19 cellular contexts compared by ENCODE assay signal in genomic region chr15:88803920-88804247, GRCh38. TPM values are rescaled to one million over a fixed set of nuclear protein-coding genes. Genes with fewer than 3 reads are reported as not detected.
DNase-seq lines count a peak whose midpoint lies in the region; ATAC-seq, FAIRE-seq and TF ChIP-seq lines count a peak whose summit lies in the region.
"Had no signal": no experiment of that assay in that cellular context is flagged by ENCODE, and none has a peak within 500 bp of the region (broad histone marks: within the 10 kb centered on the region; RNA-seq: fewer than 3 reads in every experiment).

No MANE protein-coding gene starts in this region.

- H3K4me3 Mint-ChIP-seq in activated naive CD8-positive, alpha-beta T cell = peak overlapping the region; percentile 35
- H3K4me3 Mint-ChIP-seq in activated naive CD8-positive, alpha-beta T cell treated with anti-CD3 and anti-CD28 coated beads, Interleukin-2, amount 50 U/mL, for 24 hours = no peak overlapping the region
- H3K4me3 Mint-ChIP-seq in nephron = peak overlapping the region; percentile 73 to 81 (median 78)

- peak overlapping the region; percentile 94; the same call in 1 of the 2 replicates for H2AFZ ChIP-seq in H1 (ENCODE audit: low read length)
- no peak overlapping the region for H2AFZ ChIP-seq in Karpas-422 (ENCODE audit: low read length)

- peak overlapping the region; percentile 30 to 74 (median 73) for H3K4me3 ChIP-seq in H1 (ENCODE audit: extremely low read depth in 1 of 4, insufficient read depth in 2 of 4, low read depth in 3 of 4, low read length in 4 of 4)
- peak overlapping the region; percentile 63 to 68 for H3K4me3 ChIP-seq in tibial artery
- no peak overlapping the region for H3K4me3 ChIP-seq in Karpas-422 (ENCODE audit: low read length)
- H3K4me3 ChIP-seq: SK-N-MC had no signal

- TF ChIP-seq POLR2A in H1 (IDR thresholded peaks at IDR 0.05; ENCODE audit: control extremely low read depth in 1 of 2, low read depth in 2 of 2, low read length in 2 of 2) = no peak

- no peaks in the 10 kb centered on the region for H3K9me3 Mint-ChIP-seq in activated naive CD8-positive, alpha-beta T cell (ENCODE audit: low read depth)
- no peaks in the 10 kb centered on the region for H3K9me3 Mint-ChIP-seq in activated naive CD8-positive, alpha-beta T cell treated with anti-CD3 and anti-CD28 coated beads, Interleukin-2, amount 50 U/mL, for 24 hours
- H3K9me3 Mint-ChIP-seq in nephron = no peaks in the 10 kb centered on the region

- H3K4ac ChIP-seq in H1 (replicated peaks; ENCODE audit: insufficient read length, low read depth, low read length) = no peak overlapping the region

- POLR2A ChIA-PET in H1 (lab: Charles Lee; ENCODE audit: partially characterized antibody) = interaction anchor here (0.5 to 1.9 kb wide), 4 partner anchors 15 to 55 kb away, joined by 3 to 7 read pairs (median 4); no protein-coding TSS in a partner anchor

- no peak for ATAC-seq in activated naive CD8-positive, alpha-beta T cell treated with anti-CD3 and anti-CD28 coated beads, Interleukin-2, amount 50 U/mL, for 24 hours
- ATAC-seq: foreskin keratinocyte, left lobe of liver had no signal

- H3K27ac ChIP-seq in H1 (ENCODE audit: low read depth, low read length) (no peak overlapping the region), tibial artery (peak overlapping the region; percentile 71 to 72), Karpas-422 (ENCODE audit: low read length) (no peak overlapping the region)
- H3K27ac ChIP-seq: foreskin keratinocyte, SK-N-MC had no signal

- no peak for TF ChIP-seq RAD21 in H1 (IDR thresholded peaks at IDR 0.05 in 1 of 2, conservative IDR thresholded peaks at IDR 0.05 in 1 of 2; ENCODE audit: low read depth in 2 of 2, low read length in 2 of 2)

- H3K23ac ChIP-seq in H1 (ENCODE audit: insufficient read length) = no peak overlapping the region

- no peak overlapping the region for H3K14ac ChIP-seq in H1 (ENCODE audit: insufficient read length)

- TF ChIP-seq CTCF in H1 (IDR thresholded peaks at IDR 0.05; ENCODE audit: control extremely low read depth in 1 of 3, insufficient read depth in 1 of 3, low read depth in 1 of 3, low read length in 3 of 3) (no peak), nephron (IDR thresholded peaks at IDR 0.05; ENCODE audit: unreplicated experiment in 3 of 3) (no peak), tibial artery (IDR thresholded peaks at IDR 0.05) (no peak)

- H3K79me2 ChIP-seq in H1 (ENCODE audit: control insufficient read depth in 1 of 2, insufficient read depth in 2 of 2, low read length in 2 of 2) = no peaks in the 10 kb centered on the region
- no peaks in the 10 kb centered on the region for H3K79me2 ChIP-seq in Karpas-422 (ENCODE audit: low read length)

- H3K27ac Mint-ChIP-seq in activated naive CD8-positive, alpha-beta T cell = no peak overlapping the region
- H3K27ac Mint-ChIP-seq in activated naive CD8-positive, alpha-beta T cell treated with anti-CD3 and anti-CD28 coated beads, Interleukin-2, amount 50 U/mL, for 24 hours = no peak overlapping the region
- no peak overlapping the region for H3K27ac Mint-ChIP-seq in nephron

- H3K36me3 ChIP-seq in H1 (ENCODE audit: control insufficient read depth in 2 of 4, insufficient read depth in 4 of 4, low read length in 3 of 4) (no peaks in the 10 kb centered on the region), tibial artery (no peaks in the 10 kb centered on the region), Karpas-422 (ENCODE audit: insufficient read depth, low read length) (no peaks in the 10 kb centered on the region)

- TF ChIP-seq EP300 in H1 (IDR thresholded peaks at IDR 0.05; ENCODE audit: borderline replicate concordance in 1 of 2, low read depth in 2 of 2, low read length in 2 of 2) = no peak

- H2BK12ac ChIP-seq in H1 (ENCODE audit: low read depth, low read length) = no peak overlapping the region

- peaks cover 20 to 59% (median 46%) of the 10 kb centered on the region in 4 experiments for H3K27me3 ChIP-seq in H1 (replicated peaks in 1 of 4; ENCODE audit: control insufficient read depth in 3 of 4, extremely low read depth in 1 of 4, insufficient read depth in 3 of 4, low read length in 3 of 4)
- H3K27me3 ChIP-seq in tibial artery = peaks cover 0 to 11% of the 10 kb centered on the region in 2 donors
- no peaks in the 10 kb centered on the region for H3K27me3 ChIP-seq in Karpas-422 (ENCODE audit: low read length)

- CTCF ChIA-PET in H1 (lab: Charles Lee; ENCODE audit: partially characterized antibody) = interaction anchor here (0.9 to 3.0 kb wide), 13 partner anchors 10 to 362 kb away, joined by 3 to 18 read pairs (median 4); no protein-coding TSS in a partner anchor

- intact Hi-C loops in tibial artery (cut with DNase I; ENCODE audit: low total_unique reads) = loop anchor here (10.0 kb wide), 1 partner anchor 149 kb away; no protein-coding TSS in a partner anchor

- no peak overlapping the region for H3K56ac ChIP-seq in H1 (replicated peaks; ENCODE audit: insufficient read length, low read depth, low read length)

- WGBS in H1 (ENCODE audit: extremely low coverage in 1 of 2, insufficient coverage in 1 of 2, insufficient read length in 1 of 2, insufficient replicate concordance in 2 of 2, low coverage in 1 of 2, low lambda C conversion rate in 2 of 2, missing lambda C conversion rate in 1 of 2), 2 experiments = 23% methylated on average over 10 of the region's 10 CpGs; no CpG with 5 or more reads in 1 of the 2 experiments

- H2BK120ac ChIP-seq in H1 (replicated peaks; ENCODE audit: low read depth, low read length) = no peak overlapping the region

- H3K4me2 ChIP-seq in H1 (ENCODE audit: insufficient read depth in 1 of 2, low read depth in 2 of 2, low read length in 2 of 2) (peak overlapping the region; percentile 80 to 92), Karpas-422 (ENCODE audit: low read depth, low read length, poor library complexity, severe bottlenecking) (no peak overlapping the region)

- no peak overlapping the region for H2BK15ac ChIP-seq in H1 (ENCODE audit: low read length)

- no peak for DNase-seq in activated naive CD8-positive, alpha-beta T cell treated with anti-CD3 and anti-CD28 coated beads, Interleukin-2, amount 50 U/mL, for 24 hours
- DNase-seq in H1 (ENCODE audit: low read depth in 1 of 2, low spot score in 2 of 2) (no peak), tibial artery (peak in 1 of 2 donors; percentile 7), Karpas-422 (no peak), medulla oblongata (ENCODE audit: extremely low spot score) (no peak), NCI-H1930 (lab: John Stamatoyannopoulos, UW) (no peak)
- DNase-seq: activated effector memory CD4-positive, alpha-beta T cell treated with Interleukin-2 at 50 U/mL for 16 hours; DMS153; foreskin keratinocyte; NCI-H1436; T1000 had no signal

- H3K9me3 ChIP-seq in H1 (ENCODE audit: insufficient read depth in 2 of 2, low read depth in 1 of 2, low read length in 1 of 2) = no peaks in the 10 kb centered on the region
- no peaks in the 10 kb centered on the region for H3K9me3 ChIP-seq in tibial artery
- no peaks in the 10 kb centered on the region for H3K9me3 ChIP-seq in Karpas-422 (ENCODE audit: low read length)

- H3K4me1 Mint-ChIP-seq in activated naive CD8-positive, alpha-beta T cell (ENCODE audit: low read depth) = peaks cover 16% of the 10 kb centered on the region
- peaks cover 5% of the 10 kb centered on the region for H3K4me1 Mint-ChIP-seq in activated naive CD8-positive, alpha-beta T cell treated with anti-CD3 and anti-CD28 coated beads, Interleukin-2, amount 50 U/mL, for 24 hours
- H3K4me1 Mint-ChIP-seq in nephron = peaks cover 5% of the 10 kb centered on the region

- H4K8ac ChIP-seq in H1 (ENCODE audit: extremely low read depth, insufficient read depth, low read length) = no peak overlapping the region

- H4K5ac ChIP-seq in H1 (ENCODE audit: insufficient read length, low read depth, low read length) = no peak overlapping the region

- peaks cover 9% of the 10 kb centered on the region; the same call in 1 of the 2 replicates for H3K23me2 ChIP-seq in H1 (ENCODE audit: low read depth, low read length)

- no peaks in the 10 kb centered on the region for H3K79me1 ChIP-seq in H1 (ENCODE audit: low read depth, low read length)

- H2BK20ac ChIP-seq in H1 (ENCODE audit: low read length) = no peak overlapping the region

- peaks cover 0 to 2% of the 10 kb centered on the region in 2 experiments for H4K20me1 ChIP-seq in H1 (replicated peaks in 1 of 2; ENCODE audit: control insufficient read depth in 1 of 2, insufficient read depth in 2 of 2, low read length in 2 of 2)
- no peaks in the 10 kb centered on the region for H4K20me1 ChIP-seq in Karpas-422 (ENCODE audit: insufficient read depth, low read depth, low read length)

- H3K9ac ChIP-seq in H1 (replicated peaks in 1 of 4; ENCODE audit: extremely low read depth in 1 of 4, low read depth in 3 of 4, low read length in 3 of 4) = no peak overlapping the region
- H3K9ac ChIP-seq in Karpas-422 (ENCODE audit: low read length) = no peak overlapping the region

- no peak overlapping the region for H3K18ac ChIP-seq in H1 (ENCODE audit: extremely low read depth, low read length)

- FAIRE-seq in H1 (lab: Jason Lieb, UNC) = no peak
- FAIRE-seq: colon, RCC 7860 had no signal

- no peaks in the 10 kb centered on the region; a peak in 4 of 7 replicates for H3K4me1 ChIP-seq in H1 (replicated peaks in 1 of 4; ENCODE audit: control insufficient read depth in 3 of 4, insufficient read depth in 4 of 4, low read length in 3 of 4)
- peaks cover 0 to 55% (median 13%) of the 10 kb centered on the region in 4 donors for H3K4me1 ChIP-seq in tibial artery
- peaks cover 1% of the 10 kb centered on the region; the same call in 1 of the 2 replicates for H3K4me1 ChIP-seq in Karpas-422 (ENCODE audit: low read length)
- H3K4me1 ChIP-seq: foreskin keratinocyte had no signal

- no peak overlapping the region for H2BK5ac ChIP-seq in H1 (ENCODE audit: low read depth, low read length)

- no peak overlapping the region for H4K91ac ChIP-seq in H1 (replicated peaks; ENCODE audit: insufficient read length, low read length)

- no peaks in the 10 kb centered on the region for H3K36me3 Mint-ChIP-seq in activated naive CD8-positive, alpha-beta T cell
- no peaks in the 10 kb centered on the region for H3K36me3 Mint-ChIP-seq in activated naive CD8-positive, alpha-beta T cell treated with anti-CD3 and anti-CD28 coated beads, Interleukin-2, amount 50 U/mL, for 24 hours (ENCODE audit: low read depth)
- no peaks in the 10 kb centered on the region for H3K36me3 Mint-ChIP-seq in nephron (ENCODE audit: low read depth)

- H3K9me2 ChIP-seq in Karpas-422 (replicated peaks; ENCODE audit: insufficient read depth, low read length) = no peaks in the 10 kb centered on the region

- peaks cover 46% of the 10 kb centered on the region for H3K27me3 Mint-ChIP-seq in activated naive CD8-positive, alpha-beta T cell
- peaks cover 72% of the 10 kb centered on the region for H3K27me3 Mint-ChIP-seq in activated naive CD8-positive, alpha-beta T cell treated with anti-CD3 and anti-CD28 coated beads, Interleukin-2, amount 50 U/mL, for 24 hours
- H3K27me3 Mint-ChIP-seq in nephron (ENCODE audit: low read depth) = peaks cover 95% of the 10 kb centered on the region

- H2AK5ac ChIP-seq in H1 (ENCODE audit: low read depth, low read length) = no peak overlapping the region

RNA-seq across cellular contexts. Expression of gene ACAN, which starts 0.6 kb away (rescaled TPM):
- 0.67 and 0.71 TPM in 2 replicates for total RNA-seq in H1 (2021; fragmentation: NEBNext Ultra II Directional; extraction: Animal tissue kit (Norgen Biotek cat#: 25700))
- 0.73 and 1.2 TPM in 2 replicates for polyA plus RNA-seq in H1 (2011; rRNA removed)
- polyA plus RNA-seq in H1 (2011; cell fraction: cytosol; rRNA removed) = 0.26 TPM
- polyA plus RNA-seq in H1 (2011; cell fraction: nucleus; rRNA removed) = 1.0 TPM
- 0.59 to 1.4 TPM (median 1.2 TPM) in 4 replicates for polyA plus RNA-seq in H1 (2012, experiment 1 of 2)
- polyA plus RNA-seq in H1 (2012, experiment 2 of 2) = 0.49 TPM
- 1.6 TPM for polyA plus RNA-seq in H1 (2013, experiment 1 of 2)
- polyA plus RNA-seq in H1 (2013, experiment 2 of 2) = 1.3 TPM
- 0.85 and 1.00 TPM in 2 replicates for polyA minus RNA-seq in H1 (2011; rRNA and poly(A)+ RNA removed)
- polyA minus RNA-seq in H1 (2011; cell fraction: cytosol; rRNA and poly(A)+ RNA removed) = 1.5 TPM
- 0.80 TPM for polyA minus RNA-seq in H1 (2011; cell fraction: nucleus; rRNA and poly(A)+ RNA removed)
- total RNA-seq in Karpas-422 (2014; rRNA removed; shearing (Covaris generic); ENCODE audit: low replicate concordance) = not detected in 2 replicates
- total RNA-seq: foreskin keratinocyte, left lobe of liver, MCF 10A had no signal
- polyA plus RNA-seq: CD14-positive monocyte had no signal

Comparison
In these comparisons a context has a peak if more than half of its experiments do, and no peak if none do; other contexts are left out.
1. H3K27ac ChIP-seq: peak in tibial artery (2 of 2); none in H1 (single experiment) and Karpas-422 (single experiment).